ENCODE assay signal across 9 cellular contexts in genomic region chr5:156628421-156628820, GRCh38.
"Had no signal": no experiment of that assay in that cellular context is flagged by ENCODE, and none has a peak within 500 bp of the region (broad histone marks: within the 10 kb centered on the region; RNA-seq: fewer than 3 reads in every experiment).

No MANE protein-coding gene starts in this region.

- ATAC-seq: GM23338, HCT116 had no signal

- H3K9ac ChIP-seq: GM23248 had no signal

- DNase-seq: GM23248, GOT3, H7, H9, HCEC 1CT, HFFc6 had no signal

- H3K36me3 ChIP-seq: HAP-1 had no signal

- H2AFZ ChIP-seq: GM23248 had no signal

- H3K9me3 ChIP-seq: HAP-1 had no signal

- H3K4me3 ChIP-seq: GM23248, GM23338, HAP-1 had no signal

- H3K27ac ChIP-seq: GM23248 had no signal

- H3K4me2 ChIP-seq: GM23338 had no signal
